In genomic region chr7:2082357-2083038, GRCh38 we compare ENCODE assay signal across 1 cellular context.
TF ChIP-seq lines count a peak whose summit lies in the region.

No MANE protein-coding gene starts in this region.

TF ChIP-seq in GM23338, 12 proteins besides CTCF, POLR2A, EP300 and RAD21 (continued from another document):
- TF ChIP-seq REST (IDR thresholded peaks at IDR 0.05; ENCODE audit: unreplicated experiment) (no peak), STAT1 (IDR thresholded peaks at IDR 0.05; ENCODE audit: unreplicated experiment) (no peak), JUNB (IDR thresholded peaks at IDR 0.05; ENCODE audit: unreplicated experiment) (no peak), NANOG (IDR thresholded peaks at IDR 0.05; ENCODE audit: borderline replicate concordance) (no peak), EZH2 (IDR thresholded peaks at IDR 0.05; ENCODE audit: low read depth, unreplicated experiment) (no peak)
